8 cellular contexts compared by ENCODE assay signal in genomic region chr12:6535960-6536847, GRCh38. TPM values are rescaled to one million over a fixed set of nuclear protein-coding genes. Genes with fewer than 3 reads are reported as not detected.
DNase-seq lines count a peak whose midpoint lies in the region; ATAC-seq, FAIRE-seq and TF ChIP-seq lines count a peak whose summit lies in the region.

No MANE protein-coding gene starts in this region.

- FAIRE-seq in H54 (lab: Jason Lieb, UNC): no peak

- H4K20me1 ChIP-seq in fibroblast of lung (ENCODE audit: control insufficient read depth, extremely low read depth, insufficient read depth, low read length): no peaks in the 10 kb centered on the region

- H3K27me3 ChIP-seq in fibroblast of lung (ENCODE audit: control insufficient read depth, insufficient read depth, low read length): no peaks in the 10 kb centered on the region

- H3K4me3 ChIP-seq in fibroblast of lung (replicated peaks in 1 of 4; ENCODE audit: control extremely low read depth in 1 of 4, insufficient read depth in 1 of 4, low read depth in 3 of 4, low read length in 4 of 4): peak overlapping the region; percentile 86 to 98 (median 94)
- peak overlapping the region; percentile 95 for H3K4me3 ChIP-seq in skeletal muscle cell (ENCODE audit: low read depth, low read length)

- peaks cover 35% of the 10 kb centered on the region for H3K36me3 ChIP-seq in fibroblast of lung (ENCODE audit: control insufficient read depth, insufficient read depth, low read length)

- 0 out of 2 replicates have a peak, but pooled peaks have one; percentile 12 for TF ChIP-seq POLR2A in H54 (IDR thresholded peaks at IDR 0.05; ENCODE audit: low read depth, low read length)

- TF ChIP-seq CTCF in VCaP (conservative IDR thresholded peaks at IDR 0.05): no peak
- TF ChIP-seq CTCF in fibroblast of lung (conservative IDR thresholded peaks at IDR 0.05 in 1 of 2, IDR thresholded peaks at IDR 0.05 in 1 of 2; ENCODE audit: low read depth in 1 of 2, low read length in 2 of 2): no peak

- H3K9ac ChIP-seq in fibroblast of lung (ENCODE audit: insufficient read depth, low read length): peak overlapping the region; percentile 98

- peaks cover 48% of the 10 kb centered on the region for H3K79me2 ChIP-seq in fibroblast of lung (ENCODE audit: control insufficient read depth, insufficient read depth, low read length)

- DNase-seq in H54 (ENCODE audit: insufficient read length, low spot score) (no peak), fibroblast of lung (ENCODE audit: low read depth in 2 of 2) (no peak), skeletal muscle cell (ENCODE audit: low read depth) (no peak), GM19238 (ENCODE audit: insufficient read length, low spot score) (no peak), RKO (ENCODE audit: low spot score) (no peak), hepatic stellate cell (ENCODE audit: low spot score) (no peak)

- no peaks in the 10 kb centered on the region for H3K9me3 ChIP-seq in fibroblast of lung (ENCODE audit: control insufficient read depth, insufficient read depth, low read depth, low read length)

- H3K27ac ChIP-seq in VCaP (peak overlapping the region; percentile 98), fibroblast of lung (ENCODE audit: insufficient read depth, low read length) (peak overlapping the region; percentile 98)

- H3K4me1 ChIP-seq in fibroblast of lung (ENCODE audit: control insufficient read depth, extremely low read depth, insufficient read depth, low read length): peaks cover 32% of the 10 kb centered on the region

- peak overlapping the region; percentile 100 for H3K4me2 ChIP-seq in fibroblast of lung (ENCODE audit: extremely low read depth, insufficient read depth, low read length)

- H2AFZ ChIP-seq in fibroblast of lung (ENCODE audit: low read length): no peak overlapping the region

- no peak for ATAC-seq in HG03571 (IDR thresholded peaks at IDR 0.05; ENCODE audit: unreplicated experiment)

RNA-seq across cellular contexts. Expression of gene GAPDH, which starts 1.9 kb away (rescaled TPM):
- 4,386 and 6,255 TPM in 2 replicates for total RNA-seq in fibroblast of lung
- polyA plus RNA-seq in fibroblast of lung: 8,983 and 11,838 TPM in 2 replicates
- 8,065 and 9,561 TPM in 2 replicates for polyA plus RNA-seq in fibroblast of lung (2012)
- polyA minus RNA-seq in fibroblast of lung (ENCODE audit: low replicate concordance): 22,076 and 22,226 TPM in 2 replicates

RNA-seq across cellular contexts. Expression of gene IFFO1, which starts 19.6 kb away (rescaled TPM):
- total RNA-seq in fibroblast of lung: 8.2 and 16.8 TPM in 2 replicates
- polyA plus RNA-seq in fibroblast of lung: 21.7 and 26.9 TPM in 2 replicates
- 23.6 and 25.6 TPM in 2 replicates for polyA plus RNA-seq in fibroblast of lung (2012)
- 18.8 and 22.0 TPM in 2 replicates for polyA minus RNA-seq in fibroblast of lung (ENCODE audit: low replicate concordance)

RNA-seq across cellular contexts. Expression of gene NOP2, which starts 31.9 kb away (rescaled TPM):
- total RNA-seq in fibroblast of lung: 11.7 and 13.9 TPM in 2 replicates
- 26.1 and 47.8 TPM in 2 replicates for polyA plus RNA-seq in fibroblast of lung
- 18.6 and 34.5 TPM in 2 replicates for polyA plus RNA-seq in fibroblast of lung (2012)
- 77.1 and 94.1 TPM in 2 replicates for polyA minus RNA-seq in fibroblast of lung (ENCODE audit: low replicate concordance)

RNA-seq across cellular contexts. Expression of gene NCAPD2, which starts 42.3 kb away (rescaled TPM):
- total RNA-seq in fibroblast of lung: 18.7 and 42.3 TPM in 2 replicates
- polyA plus RNA-seq in fibroblast of lung: 17.2 and 50.9 TPM in 2 replicates
- polyA plus RNA-seq in fibroblast of lung (2012): 16.7 and 45.5 TPM in 2 replicates
- 32.1 and 176 TPM in 2 replicates for polyA minus RNA-seq in fibroblast of lung (ENCODE audit: low replicate concordance)

RNA-seq across cellular contexts. Expression of gene MRPL51, which starts 43.1 kb away (rescaled TPM):
- total RNA-seq in fibroblast of lung: 118 and 142 TPM in 2 replicates
- 120 and 166 TPM in 2 replicates for polyA plus RNA-seq in fibroblast of lung
- 242 and 298 TPM in 2 replicates for polyA plus RNA-seq in fibroblast of lung (2012)
- polyA minus RNA-seq in fibroblast of lung (ENCODE audit: low replicate concordance): 10.5 and 16.3 TPM in 2 replicates
